Comparison of ENCODE assay signal across 9 cellular contexts in the genomic region with DNA sequence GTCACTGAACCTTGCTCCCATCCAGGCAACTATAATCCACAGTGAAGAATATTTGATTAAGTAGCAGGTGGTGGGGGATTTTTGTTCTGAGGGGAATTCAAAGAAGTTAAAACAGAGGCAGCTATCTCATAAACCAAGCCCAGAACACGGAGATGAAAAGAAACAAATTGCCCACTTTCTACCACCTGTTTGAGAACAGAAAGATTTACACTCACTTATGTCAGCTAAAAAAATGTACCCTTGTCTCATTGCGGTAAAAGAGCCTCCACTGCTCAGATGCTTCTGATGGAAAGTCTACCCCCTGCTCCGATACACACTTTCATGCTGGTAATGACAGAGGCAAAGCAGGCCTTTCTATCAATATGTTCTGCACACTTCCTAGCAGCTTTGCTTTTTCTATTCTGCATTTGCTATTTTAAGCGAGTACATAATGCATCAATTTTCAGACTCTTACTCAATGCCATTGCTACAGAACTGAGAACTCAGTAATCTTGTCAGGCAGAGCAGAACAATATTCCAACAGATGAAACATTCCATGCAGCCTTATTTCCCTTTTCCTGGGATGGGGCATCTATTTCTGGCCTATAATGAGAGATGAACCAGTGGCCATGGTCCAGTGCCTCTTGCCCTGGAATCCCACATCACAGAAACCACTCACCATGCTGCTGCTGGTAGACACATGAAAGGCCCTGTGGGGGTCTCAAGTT. TPM values are rescaled to one million over a fixed set of nuclear protein-coding genes. Genes with fewer than 3 reads are reported as not detected.
DNase-seq lines count a peak whose midpoint lies in the region; ATAC-seq, FAIRE-seq and TF ChIP-seq lines count a peak whose summit lies in the region.
"Had no signal": no experiment of that assay in that cellular context is flagged by ENCODE, and none has a peak within 500 bp of the region (broad histone marks: within the 10 kb centered on the region; RNA-seq: fewer than 3 reads in every experiment).

No MANE protein-coding gene starts in this region.

- TF ChIP-seq EP300 in HepG2 (IDR thresholded peaks at IDR 0.05; ENCODE audit: low read depth in 2 of 2, low read length in 2 of 2) = no peak
- no peak for TF ChIP-seq EP300 in HepG2 (CRISPR knock-in tag; IDR thresholded peaks at IDR 0.05; ENCODE audit: borderline replicate concordance)

- no TSS peak for BruUV-seq in HepG2 (replicated peaks; lab: Mats Ljungman, UMichigan)

- H3K36me3 Mint-ChIP-seq in CD4-positive, alpha-beta T cell (ENCODE audit: low read depth) = no peaks in the 10 kb centered on the region

- H3K4me1 Mint-ChIP-seq in CD4-positive, alpha-beta T cell (ENCODE audit: low read depth) = peaks cover 80% of the 10 kb centered on the region

- no peak overlapping the region for H3K27ac ChIP-seq in CD4-positive, alpha-beta T cell (ENCODE audit: low read depth, low read length)
- H3K27ac ChIP-seq in effector memory CD4-positive, alpha-beta T cell (ENCODE audit: insufficient read depth, low read length, poor library complexity, severe bottlenecking) = no peak overlapping the region
- no peak overlapping the region for H3K27ac ChIP-seq in HepG2 (ENCODE audit: extremely low read length, insufficient read depth, low read length)
- H3K27ac ChIP-seq: uterus had no signal

- in situ Hi-C loops in HepG2 (cut with HindIII; ENCODE audit: extremely low pct_ligation_motif_present, low pct_unique_long_range_greater_than_20kb) = no loop called here

- H3K27ac Mint-ChIP-seq in CD4-positive, alpha-beta T cell = peak overlapping the region; percentile 87

- H3K9ac ChIP-seq in HepG2 (ENCODE audit: insufficient read depth, low read depth, low read length) = no peak overlapping the region

- no peak for DNase-seq in CD4-positive, alpha-beta T cell
- DNase-seq in inferior parietal cortex (ENCODE audit: extremely low spot score) (peak; percentile 59), NCI-H446 (lab: John Stamatoyannopoulos, UW) (no peak), HepG2 (ENCODE audit: low spot score) (no peak)
- DNase-seq in effector memory CD4-positive, alpha-beta T cell = no peak
- DNase-seq: uterus had no signal

- H3K36me3 ChIP-seq in effector memory CD4-positive, alpha-beta T cell (ENCODE audit: control insufficient read depth, insufficient read depth, low read length) = no peaks in the 10 kb centered on the region
- H3K36me3 ChIP-seq in HepG2 (replicated peaks in 1 of 2; ENCODE audit: control insufficient read depth in 1 of 2, insufficient read depth in 2 of 2, low read length in 2 of 2) = no peaks in the 10 kb centered on the region
- H3K36me3 ChIP-seq: uterus had no signal

- peak overlapping the region; percentile 54 for H3K4me3 Mint-ChIP-seq in CD4-positive, alpha-beta T cell

- TF ChIP-seq POLR2A in HepG2 (IDR thresholded peaks at IDR 0.05; ENCODE audit: insufficient read depth in 1 of 2, low read depth in 2 of 2, low read length in 2 of 2) = no peak

- WGBS in HepG2 (ENCODE audit: low lambda C conversion rate) = 88% methylated on average over 4 of the region's 4 CpGs

- H3K4me1 ChIP-seq in effector memory CD4-positive, alpha-beta T cell (ENCODE audit: control insufficient read depth, insufficient read depth, low read length, poor library complexity, severe bottlenecking) = peaks cover 45% of the 10 kb centered on the region
- H3K4me1 ChIP-seq in HepG2 (ENCODE audit: insufficient read depth, low read length) = peaks cover 26% of the 10 kb centered on the region
- H3K4me1 ChIP-seq: uterus had no signal

- no peak overlapping the region for H2AFZ ChIP-seq in HepG2 (ENCODE audit: low read length)

- no peak for FAIRE-seq in HepG2 (lab: Jason Lieb, UNC)

- POLR2A ChIA-PET in CD4-positive, alpha-beta T cell (lab: Charles Lee) = interaction anchor here (6.7 to 7.3 kb wide), 2 partner anchors 12 to 26 kb away, joined by 63 to 152 read pairs; a partner anchor contains a TSS
- POLR2A ChIA-PET in HepG2 (lab: Yijun Ruan, JAX) = no interaction called here

- no peaks in the 10 kb centered on the region for H3K9me3 Mint-ChIP-seq in CD4-positive, alpha-beta T cell

- CTCF ChIA-PET in CD4-positive, alpha-beta T cell (lab: Charles Lee) = no interaction called here
- CTCF ChIA-PET in HepG2 (lab: Yijun Ruan, JAX; ENCODE audit: low intra/inter-chr PET ratio, low total read pairs) = no interaction called here

- no peaks in the 10 kb centered on the region for H3K79me2 ChIP-seq in HepG2 (ENCODE audit: insufficient read depth, low read length)

- no peaks in the 10 kb centered on the region for H3K27me3 ChIP-seq in CD4-positive, alpha-beta T cell (ENCODE audit: control insufficient read depth, insufficient read depth, low read length)
- H3K27me3 ChIP-seq in effector memory CD4-positive, alpha-beta T cell (replicated peaks; ENCODE audit: control insufficient read depth, insufficient read depth, low read length, poor library complexity, severe bottlenecking) = no peaks in the 10 kb centered on the region
- H3K27me3 ChIP-seq in HepG2 (ENCODE audit: control insufficient read depth in 1 of 2, insufficient read depth in 2 of 2, low read length in 2 of 2) = no peaks in the 10 kb centered on the region; a peak in 1 of 5 replicates
- H3K27me3 ChIP-seq: uterus had no signal

- H3K9me3 ChIP-seq in CD4-positive, alpha-beta T cell (ENCODE audit: control insufficient read depth, low read length) = no peaks in the 10 kb centered on the region
- no peaks in the 10 kb centered on the region for H3K9me3 ChIP-seq in effector memory CD4-positive, alpha-beta T cell (ENCODE audit: control insufficient read depth, low read length)
- no peaks in the 10 kb centered on the region for H3K9me3 ChIP-seq in HepG2 (ENCODE audit: low read length)
- H3K9me3 ChIP-seq: uterus had no signal

- H3K27me3 Mint-ChIP-seq in CD4-positive, alpha-beta T cell = no peaks in the 10 kb centered on the region

- H4K20me1 ChIP-seq in HepG2 (ENCODE audit: insufficient read depth, low read length) = no peaks in the 10 kb centered on the region

- no peak for TF ChIP-seq CTCF in CD4-positive, alpha-beta T cell (IDR thresholded peaks at IDR 0.05)
- no peak for TF ChIP-seq CTCF in HepG2 (CRISPR knock-in tag; IDR thresholded peaks at IDR 0.05)

- no peak overlapping the region for H3K4me2 ChIP-seq in HepG2 (ENCODE audit: low read depth, low read length)

- no peak for TF ChIP-seq RAD21 in HepG2 (CRISPR knock-in tag; IDR thresholded peaks at IDR 0.05)

- H3K4me3 ChIP-seq in effector memory CD4-positive, alpha-beta T cell (ENCODE audit: insufficient read depth, low read depth, low read length, poor library complexity, severe bottlenecking) = no peak overlapping the region
- no peak overlapping the region for H3K4me3 ChIP-seq in HepG2 (replicated peaks in 1 of 3; ENCODE audit: insufficient read depth in 1 of 3, low read depth in 2 of 3, low read length in 3 of 3)
- H3K4me3 ChIP-seq: uterus had no signal

- intact Hi-C loops in CD4-positive, alpha-beta T cell (cut with DNase I, micrococcal nuclease) = loop anchor here in 1 of 2 experiments (5.0 kb wide), 1 partner anchor 36 kb away; no protein-coding TSS in a partner anchor
- intact Hi-C loops in HepG2 (cut with micrococcal nuclease; ENCODE audit: unreplicated experiment) = no loop called here

- ATAC-seq in CD4-positive, alpha-beta T cell (ENCODE audit: poor library complexity) = peak; percentile 24
- ATAC-seq in GM18517 (IDR thresholded peaks at IDR 0.05; ENCODE audit: unreplicated experiment) = peak; percentile 48
- ATAC-seq in HG03108 (IDR thresholded peaks at IDR 0.05; ENCODE audit: unreplicated experiment) = peak; percentile 38
- no peak for ATAC-seq in GM19467 (IDR thresholded peaks at IDR 0.05; ENCODE audit: unreplicated experiment)
- ATAC-seq in HepG2 = no peak

TF ChIP-seq in HepG2, 621 proteins besides CTCF, POLR2A, EP300 and RAD21 (continues in another document):
- TF ChIP-seq NONO (IDR thresholded peaks at IDR 0.05) (no peak), NONO (CRISPR knock-in tag; conservative IDR thresholded peaks at IDR 0.05) (no peak), MAFG (CRISPR knock-in tag; IDR thresholded peaks at IDR 0.05) (no peak), CHD4 (IDR thresholded peaks at IDR 0.05; ENCODE audit: borderline replicate concordance, low read length) (no peak)
- TF ChIP-seq, protein P1, sequence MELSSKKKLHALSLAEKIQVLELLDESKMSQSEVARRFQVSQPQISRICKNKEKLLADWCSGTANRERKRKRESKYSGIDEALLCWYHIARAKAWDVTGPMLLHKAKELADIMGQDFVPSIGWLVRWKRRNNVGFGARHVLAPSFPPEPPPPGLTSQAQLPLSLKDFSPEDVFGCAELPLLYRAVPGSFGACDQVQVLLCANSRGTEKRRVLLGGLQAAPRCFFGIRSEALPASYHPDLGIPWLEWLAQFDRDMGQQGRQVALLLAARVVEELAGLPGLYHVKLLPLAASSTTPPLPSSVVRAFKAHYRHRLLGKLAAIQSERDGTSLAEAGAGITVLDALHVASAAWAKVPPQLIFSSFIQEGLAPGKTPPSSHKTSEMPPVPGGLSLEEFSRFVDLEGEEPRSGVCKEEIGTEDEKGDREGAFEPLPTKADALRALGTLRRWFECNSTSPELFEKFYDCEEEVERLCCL (CRISPR knock-in tag; IDR thresholded peaks at IDR 0.05; ENCODE audit: borderline replicate concordance) = no peak

RNA-seq across cellular contexts. Expression of a gene that starts 29.0 kb away (rescaled TPM):
- total RNA-seq in CD4-positive, alpha-beta T cell = 10 to 100 TPM; 21.7 to 22.5 TPM
- 2.5 and 3.9 TPM in 2 replicates for total RNA-seq in HepG2 (2016; rRNA removed; fragmentation: Illumina TruSeq; extraction: Trizol)
- 0.71 TPM in 2 replicates for total RNA-seq in HepG2 (2016; cell fraction: cytosol; rRNA removed; fragmentation: Illumina TruSeq; extraction: Trizol; ENCODE audit: low read depth)
- total RNA-seq in HepG2 (2016; cell fraction: insoluble cytoplasmic fraction; rRNA removed; fragmentation: Illumina TruSeq; extraction: Trizol) = 2.2 and 3.5 TPM in 2 replicates
- 2.5 and 3.2 TPM in 2 replicates for total RNA-seq in HepG2 (2016; cell fraction: membrane; rRNA removed; fragmentation: Illumina TruSeq; extraction: Trizol)
- total RNA-seq in HepG2 (2016; cell fraction: nucleus; rRNA removed; fragmentation: Illumina TruSeq; extraction: Trizol) = 4.4 and 5.2 TPM in 2 replicates
- 1.1 and 1.4 TPM in 2 replicates for polyA plus RNA-seq in HepG2 (2011; rRNA removed)
- polyA plus RNA-seq in HepG2 (2011; cell fraction: cytosol; rRNA removed) = 1.0 and 1.1 TPM in 2 replicates
- polyA plus RNA-seq in HepG2 (2011; cell fraction: nucleus; rRNA removed) = 3.4 and 3.9 TPM in 2 replicates
- polyA plus RNA-seq in HepG2 (2012) = 2.0 and 2.1 TPM in 2 replicates
- polyA plus RNA-seq in HepG2 (2016; cell fraction: cytosol; fragmentation: Illumina TruSeq; extraction: Trizol; ENCODE audit: low read depth) = 0.42 and 0.75 TPM in 2 replicates
- polyA plus RNA-seq in HepG2 (2016; cell fraction: insoluble cytoplasmic fraction; fragmentation: Illumina TruSeq; extraction: Trizol; ENCODE audit: low read depth) = 2.5 and 3.0 TPM in 2 replicates
- polyA plus RNA-seq in HepG2 (2016; cell fraction: membrane; fragmentation: Illumina TruSeq; extraction: Trizol; ENCODE audit: low read depth) = 1.6 and 1.9 TPM in 2 replicates
- 8.0 and 8.4 TPM in 2 replicates for polyA plus RNA-seq in HepG2 (2016; cell fraction: nucleus; fragmentation: Illumina TruSeq; extraction: Trizol; ENCODE audit: insufficient read depth, low read depth)
- 0.37 and 4.7 TPM in 2 replicates for polyA minus RNA-seq in HepG2 (2011; rRNA and poly(A)+ RNA removed; ENCODE audit: low replicate concordance)
- polyA minus RNA-seq in HepG2 (2011; cell fraction: cytosol; rRNA and poly(A)+ RNA removed) = 1.1 and 1.7 TPM in 2 replicates
- 2.4 and 2.6 TPM in 2 replicates for polyA minus RNA-seq in HepG2 (2011; cell fraction: nucleus; rRNA and poly(A)+ RNA removed)

Comparison
In these comparisons a context has a peak if more than half of its experiments do, and no peak if none do; other contexts are left out.
1. ATAC-seq: peak in CD4-positive, alpha-beta T cell (single experiment), GM18517 (single experiment) and HG03108 (single experiment); none in GM19467 (single experiment) and HepG2 (single experiment).